ENCODE assay signal across 8 cellular contexts in genomic region chr1:111441573-111442192, GRCh38. TPM values are rescaled to one million over a fixed set of nuclear protein-coding genes. Genes with fewer than 3 reads are reported as not detected.
A peak's percentile ranks its signal among the peaks of the same experiment; 100 is the strongest.
DNase-seq lines count a peak whose midpoint lies in the region; ATAC-seq and TF ChIP-seq lines count a peak whose summit lies in the region.

No MANE protein-coding gene starts in this region.

- H3K4me1 Mint-ChIP-seq in nephron: peaks cover 6% of the 10 kb centered on the region

- no peaks in the 10 kb centered on the region for H3K27me3 ChIP-seq in H7 (ENCODE audit: control insufficient read depth, insufficient read depth, low read length)

- H3K4me3 ChIP-seq in H7 (ENCODE audit: insufficient read depth, low read depth, low read length) (no peak overlapping the region), WI38 (ENCODE audit: low read depth, low read length) (no peak overlapping the region)

- H3K27me3 Mint-ChIP-seq in nephron (ENCODE audit: low read depth): no peaks in the 10 kb centered on the region

- TF ChIP-seq CTCF in WI38 (IDR thresholded peaks at IDR 0.05; ENCODE audit: low read depth, low read length) (peak; percentile 52), nephron (IDR thresholded peaks at IDR 0.05; ENCODE audit: unreplicated experiment in 3 of 3) (peak; percentile 46 to 48 (median 48))

- peaks cover 44% of the 10 kb centered on the region for H3K36me3 ChIP-seq in H7 (replicated peaks; ENCODE audit: control insufficient read depth, insufficient read depth, low read length)

- DNase-seq in ACHN: peak; percentile 32
- DNase-seq in H7: peak; percentile 59
- DNase-seq in central memory CD4-positive, alpha-beta T cell: peak; percentile 62
- no peak for DNase-seq in middle frontal gyrus (ENCODE audit: extremely low spot score, low spot score)

- no peaks in the 10 kb centered on the region for H3K9me3 Mint-ChIP-seq in nephron

- peaks cover 61% of the 10 kb centered on the region for H3K36me3 Mint-ChIP-seq in nephron (ENCODE audit: low read depth)

- H3K4me3 Mint-ChIP-seq in nephron: no peak overlapping the region

- no peak overlapping the region for H3K27ac Mint-ChIP-seq in nephron

- in situ Hi-C loops in ACHN (cut with HindIII; ENCODE audit: low pct_ligation_motif_present, low pct_unique_long_range_greater_than_20kb, low sequenced_read_pairs): no loop called here

- ATAC-seq in GM19455 (IDR thresholded peaks at IDR 0.05; ENCODE audit: unreplicated experiment): no peak
- no peak for ATAC-seq in HG03095 (IDR thresholded peaks at IDR 0.05; ENCODE audit: unreplicated experiment)

RNA-seq across cellular contexts. Expression of gene WDR77, which starts 7.4 kb away (rescaled TPM):
- total RNA-seq in H7 (2014; rRNA removed; shearing (Covaris generic)): 110 and 175 TPM in 2 replicates

RNA-seq across cellular contexts. Expression of gene ATP5PB, which starts 7.6 kb away (rescaled TPM):
- total RNA-seq in H7 (2014; rRNA removed; shearing (Covaris generic)): 691 and 763 TPM in 2 replicates

RNA-seq across cellular contexts. Expression of gene OVGP1, which starts 14.1 kb away (rescaled TPM):
- total RNA-seq in H7 (2014; rRNA removed; shearing (Covaris generic)): 0.87 and 3.9 TPM in 2 replicates

RNA-seq across cellular contexts. Expression of gene C1orf162, which starts 32.1 kb away (rescaled TPM):
- total RNA-seq in H7 (2014; rRNA removed; shearing (Covaris generic)): 0.21 and 0.85 TPM in 2 replicates
